ENCODE assay signal across 8 cellular contexts in genomic region chr9:2053883-2054845, GRCh38. TPM values are rescaled to one million over a fixed set of nuclear protein-coding genes. Genes with fewer than 3 reads are reported as not detected.
DNase-seq lines count a peak whose midpoint lies in the region; ATAC-seq and TF ChIP-seq lines count a peak whose summit lies in the region.

No MANE protein-coding gene starts in this region.

- no peak for TF ChIP-seq CTCF in NB4 (IDR thresholded peaks at IDR 0.05; ENCODE audit: low read depth, low read length)

- POLR2A ChIA-PET in activated naive CD8-positive, alpha-beta T cell treated with anti-CD3 and anti-CD28 coated beads, Interleukin-2, amount 10 ng/mL, durations not matched to agents 7 days and 5 days (lab: Charles Lee): interaction anchor here (1.4 to 3.1 kb wide), 2 partner anchors 31 to 39 kb away, joined by 9 to 29 read pairs; partner anchors contain the start of gene SMARCA2

- H3K4me3 ChIP-seq in NB4 (ENCODE audit: low read depth, low read length) (no peak overlapping the region), mesodermal cell (ENCODE audit: extremely low read depth, insufficient read depth, low read length, poor library complexity, severe bottlenecking) (no peak overlapping the region)

- no peaks in the 10 kb centered on the region for H3K36me3 ChIP-seq in mesodermal cell (ENCODE audit: control insufficient read depth, insufficient read depth, low read length)

- peaks cover 7% of the 10 kb centered on the region for H3K4me1 ChIP-seq in mesodermal cell (ENCODE audit: control insufficient read depth, insufficient read depth, low read length, poor library complexity, severe bottlenecking)

- peak overlapping the region; percentile 89 for H3K27ac Mint-ChIP-seq in activated naive CD8-positive, alpha-beta T cell treated with anti-CD3 and anti-CD28 coated beads, Interleukin-2, amount 10 ng/mL, durations not matched to agents 7 days and 5 days

- 93 to 94% methylated on average over 5 of the region's 10 CpGs for WGBS in mesodermal cell (ENCODE audit: insufficient coverage in 2 of 2), 2 experiments

- no peaks in the 10 kb centered on the region for H3K9me3 ChIP-seq in mesodermal cell (ENCODE audit: control insufficient read depth, low read length)

- H3K27ac ChIP-seq in mesodermal cell (ENCODE audit: low read depth, low read length, severe bottlenecking): peak overlapping the region; percentile 48

- peaks cover 32% of the 10 kb centered on the region for H3K4me1 Mint-ChIP-seq in activated naive CD8-positive, alpha-beta T cell treated with anti-CD3 and anti-CD28 coated beads, Interleukin-2, amount 10 ng/mL, durations not matched to agents 7 days and 5 days

- H3K4me3 Mint-ChIP-seq in activated naive CD8-positive, alpha-beta T cell treated with anti-CD3 and anti-CD28 coated beads, Interleukin-2, amount 10 ng/mL, durations not matched to agents 7 days and 5 days: peak overlapping the region; percentile 70

- no peaks in the 10 kb centered on the region for H3K27me3 Mint-ChIP-seq in activated naive CD8-positive, alpha-beta T cell treated with anti-CD3 and anti-CD28 coated beads, Interleukin-2, amount 10 ng/mL, durations not matched to agents 7 days and 5 days

- DNase-seq in ELF-1 (ENCODE audit: low read depth, low spot score) (peak; percentile 10), NB4 (ENCODE audit: low read depth) (peak; percentile 12), mesenteric fat pad (ENCODE audit: low spot score) (no peak), NCI-H2196 treated with DMSO at 0.1 percent for 48 hours (lab: John Stamatoyannopoulos, UW; ENCODE audit: unreplicated experiment) (no peak)
- DNase-seq in activated naive CD8-positive, alpha-beta T cell treated with anti-CD3 and anti-CD28 coated beads, Interleukin-2, amount 10 ng/mL, durations not matched to agents 7 days and 5 days: peak; percentile 54
- peak; percentile 33 to 43 for DNase-seq in stimulated activated CD8-positive, alpha-beta memory T cell treated with anti-CD3 and anti-CD28 coated beads, Interleukin-7, amount 100 ng/mL, for 4 hours (ENCODE audit: low read depth in 2 of 2)

- H3K9me3 Mint-ChIP-seq in activated naive CD8-positive, alpha-beta T cell treated with anti-CD3 and anti-CD28 coated beads, Interleukin-2, amount 10 ng/mL, durations not matched to agents 7 days and 5 days: no peaks in the 10 kb centered on the region

- ATAC-seq in GM21619 (IDR thresholded peaks at IDR 0.05; ENCODE audit: unreplicated experiment): peak; percentile 86
- ATAC-seq in activated naive CD8-positive, alpha-beta T cell treated with anti-CD3 and anti-CD28 coated beads, Interleukin-2, amount 10 ng/mL, durations not matched to agents 7 days and 5 days (ENCODE audit: low read depth): peak; percentile 99

- TF ChIP-seq POLR2A in NB4 (IDR thresholded peaks at IDR 0.05; ENCODE audit: extremely low read depth, insufficient read length): no peak

- peaks cover 32% of the 10 kb centered on the region for H3K36me3 Mint-ChIP-seq in activated naive CD8-positive, alpha-beta T cell treated with anti-CD3 and anti-CD28 coated beads, Interleukin-2, amount 10 ng/mL, durations not matched to agents 7 days and 5 days

RNA-seq across cellular contexts. Expression of gene SMARCA2, which starts 39.0 kb away (rescaled TPM):
- 100 to 1,000 TPM; 285 to 293 TPM for total RNA-seq in activated naive CD8-positive, alpha-beta T cell treated with anti-CD3 and anti-CD28 coated beads, Interleukin-2, amount 10 ng/mL, durations not matched to agents 7 days and 5 days
- polyA plus RNA-seq in mesodermal cell (2013, experiment 1 of 2): 9.4 TPM
- 12.1 TPM for polyA plus RNA-seq in mesodermal cell (2013, experiment 2 of 2)
- 136 TPM for total RNA-seq in mesenteric fat pad

Comparison
In these comparisons a context has a peak if more than half of its experiments do, and no peak if none do; other contexts are left out.
1. DNase-seq: peak in ELF-1 (single experiment), NB4 (single experiment), activated naive CD8-positive, alpha-beta T cell treated with anti-CD3 and anti-CD28 coated beads, Interleukin-2, amount 10 ng/mL, durations not matched to agents 7 days and 5 days (single experiment) and stimulated activated CD8-positive, alpha-beta memory T cell treated with anti-CD3 and anti-CD28 coated beads, Interleukin-7, amount 100 ng/mL, for 4 hours (2 of 2); none in mesenteric fat pad (single experiment) and NCI-H2196 treated with DMSO at 0.1 percent for 48 hours (single experiment).